8 cellular contexts compared by ENCODE assay signal in genomic region chr15:28890291-28890690, GRCh38. TPM values are rescaled to one million over a fixed set of nuclear protein-coding genes. Genes with fewer than 3 reads are reported as not detected.
"Had no signal": no experiment of that assay in that cellular context is flagged by ENCODE, and none has a peak within 500 bp of the region (broad histone marks: within the 10 kb centered on the region; RNA-seq: fewer than 3 reads in every experiment).

No MANE protein-coding gene starts in this region.

RNA-seq across cellular contexts. Expression of gene GOLGA6L7, which starts 41.8 kb away (rescaled TPM):
- total RNA-seq: foreskin keratinocyte, left ventricle myocardium superior, mucosa of descending colon, osteoblast, right cardiac atrium, temporal lobe, upper lobe of right lung had no signal
- polyA plus RNA-seq: foreskin keratinocyte, neural cell, right cardiac atrium had no signal
